ENCODE assay signal across 17 cellular contexts in the genomic region with DNA sequence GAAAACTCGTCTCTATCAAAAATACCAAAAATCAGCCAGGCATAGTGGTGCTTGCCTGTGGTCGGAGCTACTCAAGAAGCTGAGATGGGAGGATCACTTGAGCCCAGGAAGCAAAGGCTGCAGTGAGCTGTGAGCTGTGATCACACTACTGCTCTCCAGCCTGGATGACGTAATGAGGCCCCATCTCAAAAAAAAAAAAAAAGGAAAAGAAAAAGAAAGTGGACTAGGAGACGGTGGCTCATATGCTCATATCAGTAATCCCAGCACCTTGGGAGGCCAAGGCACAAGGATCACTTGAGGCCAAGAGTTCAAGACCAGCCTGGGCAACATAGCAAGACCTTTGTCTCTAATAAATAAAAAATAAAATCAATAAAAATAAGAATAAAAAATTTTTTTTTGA. TPM values are rescaled to one million over a fixed set of nuclear protein-coding genes. Genes with fewer than 3 reads are reported as not detected.
DNase-seq lines count a peak whose midpoint lies in the region; ATAC-seq and TF ChIP-seq lines count a peak whose summit lies in the region.
"Had no signal": no experiment of that assay in that cellular context is flagged by ENCODE, and none has a peak within 500 bp of the region (broad histone marks: within the 10 kb centered on the region; RNA-seq: fewer than 3 reads in every experiment).

No MANE protein-coding gene starts in this region.

- ATAC-seq in omental fat pad (ENCODE audit: low FRiP score) = no peak
- no peak for ATAC-seq in GM21528 (IDR thresholded peaks at IDR 0.05; ENCODE audit: low FRiP score, unreplicated experiment)
- ATAC-seq: effector memory CD8-positive, alpha-beta T cell; mucosa of descending colon had no signal

- no peak overlapping the region for H3K27ac Mint-ChIP-seq in HFFc6
- H3K27ac Mint-ChIP-seq: effector memory CD8-positive, alpha-beta T cell; stimulated activated naive CD8-positive, alpha-beta T cell treated with anti-CD3 and anti-CD28 coated beads, Interleukin-15, Interleukin-2, amounts not matched to agents 100 ng/mL and 50 ng/mL, for 24 hours had no signal

- DNase-seq in ACHN (peak; percentile 61), HFFc6 (peak; percentile 8), RPMI7951 (ENCODE audit: low read depth) (peak; percentile 24), fibroblast of peridontal ligament (ENCODE audit: extremely low read depth) (peak; percentile 64), omental fat pad (ENCODE audit: low spot score) (no peak), transverse colon (no peak), SHP77 (lab: John Stamatoyannopoulos, UW) (no peak)
- DNase-seq: COR-L47; effector memory CD8-positive, alpha-beta T cell; H7; mucosa of descending colon; NCI-H2029; ovary had no signal

- no peaks in the 10 kb centered on the region for H3K9me3 Mint-ChIP-seq in HFFc6
- H3K9me3 Mint-ChIP-seq: effector memory CD8-positive, alpha-beta T cell; stimulated activated naive CD8-positive, alpha-beta T cell treated with anti-CD3 and anti-CD28 coated beads, Interleukin-15, Interleukin-2, amounts not matched to agents 100 ng/mL and 50 ng/mL, for 24 hours had no signal

- TF ChIP-seq EP300 in transverse colon (IDR thresholded peaks at IDR 0.05; ENCODE audit: low read depth) = no peak

- H3K4me3 Mint-ChIP-seq in HFFc6 = no peak overlapping the region
- H3K4me3 Mint-ChIP-seq: effector memory CD8-positive, alpha-beta T cell; stimulated activated naive CD8-positive, alpha-beta T cell treated with anti-CD3 and anti-CD28 coated beads, Interleukin-15, Interleukin-2, amounts not matched to agents 100 ng/mL and 50 ng/mL, for 24 hours had no signal

- H3K27me3 ChIP-seq in transverse colon = no peaks in the 10 kb centered on the region
- H3K27me3 ChIP-seq: breast epithelium, ovary had no signal

- peaks cover 7% of the 10 kb centered on the region for H3K4me1 Mint-ChIP-seq in HFFc6 (ENCODE audit: low read depth)

- H3K27ac ChIP-seq in transverse colon = no peak overlapping the region
- H3K27ac ChIP-seq: breast epithelium, ovary, SK-N-MC had no signal

- H3K9me3 ChIP-seq in transverse colon = no peaks in the 10 kb centered on the region
- H3K9me3 ChIP-seq: breast epithelium, mucosa of descending colon, ovary had no signal

- no peaks in the 10 kb centered on the region; the same call in 1 of the 2 replicates for H3K27me3 Mint-ChIP-seq in HFFc6 (ENCODE audit: insufficient read depth)
- H3K27me3 Mint-ChIP-seq: effector memory CD8-positive, alpha-beta T cell; stimulated activated naive CD8-positive, alpha-beta T cell treated with anti-CD3 and anti-CD28 coated beads, Interleukin-15, Interleukin-2, amounts not matched to agents 100 ng/mL and 50 ng/mL, for 24 hours had no signal

- TF ChIP-seq CTCF in HFFc6 (IDR thresholded peaks at IDR 0.05) (no peak), omental fat pad (IDR thresholded peaks at IDR 0.05) (no peak), transverse colon (IDR thresholded peaks at IDR 0.05) (no peak)

- no peak overlapping the region for H3K4me3 ChIP-seq in transverse colon
- H3K4me3 ChIP-seq: breast epithelium, mucosa of descending colon, ovary, SK-N-MC had no signal

- no peaks in the 10 kb centered on the region for H3K36me3 Mint-ChIP-seq in HFFc6 (ENCODE audit: low read depth)

- TF ChIP-seq POLR2A in transverse colon (IDR thresholded peaks at IDR 0.05) = no peak

- intact Hi-C loops in transverse colon (cut with DNase I; ENCODE audit: low total_unique reads) = no loop called here

- H3K4me1 ChIP-seq in transverse colon = no peaks in the 10 kb centered on the region
- H3K4me1 ChIP-seq: breast epithelium had no signal

- 60 to 80% methylated on average over 4 of the region's 4 CpGs for WGBS in transverse colon (ENCODE audit: low coverage in 1 of 2), 2 donors

- in situ Hi-C loops in ACHN (cut with HindIII; ENCODE audit: low pct_ligation_motif_present, low pct_unique_long_range_greater_than_20kb, low sequenced_read_pairs) (no loop called here), transverse colon (cut with MboI; ENCODE audit: low pct_ligation_motif_present in 1 of 4, low pct_unique_long_range_greater_than_20kb in 1 of 4, low sequenced_read_pairs in 3 of 4) (loop anchor here in 1 of 4 donors (25.0 kb wide), 1 partner anchor 229 kb away; a partner anchor contains a TSS)

- H3K36me3 ChIP-seq in transverse colon = no peaks in the 10 kb centered on the region
- H3K36me3 ChIP-seq: breast epithelium, ovary had no signal

RNA-seq across cellular contexts. Expression of a gene that starts 8.8 kb away (rescaled TPM):
- 100 to 1,000 TPM; 398 to 555 (median 512) TPM for total RNA-seq in HFFc6 (2021; fragmentation: NEBNext Ultra II Directional; extraction: Animal tissue kit (Norgen Biotek cat#: 25700))
- total RNA-seq in RPMI7951 (2014; rRNA removed; shearing (Covaris generic)) = 128 and 141 TPM in 2 replicates
- total RNA-seq in omental fat pad (10 to 100 TPM; 53.3 to 62.9 (median 60.1) TPM), transverse colon (10 to 100 TPM in 3 of 4 donors, 1 to 10 TPM in 1; 6.4 to 56.5 (median 47.9) TPM)

RNA-seq across cellular contexts. Expression of a gene that starts 13.9 kb away (rescaled TPM):
- 10 to 100 TPM; 38.0 to 47.8 (median 43.1) TPM for total RNA-seq in HFFc6 (2021; fragmentation: NEBNext Ultra II Directional; extraction: Animal tissue kit (Norgen Biotek cat#: 25700))
- total RNA-seq in RPMI7951 (2014; rRNA removed; shearing (Covaris generic)) = 58.0 and 62.7 TPM in 2 replicates
- total RNA-seq in omental fat pad (10 to 100 TPM; 17.4 to 51.2 (median 34.8) TPM), transverse colon (100 to 1,000 TPM in 1 of 4 donors, 10 to 100 TPM in 3; 13.1 to 204 (median 31.8) TPM)

RNA-seq across cellular contexts. Expression of a gene that starts 37.3 kb away (rescaled TPM):
- total RNA-seq in HFFc6 (2021; fragmentation: NEBNext Ultra II Directional; extraction: Animal tissue kit (Norgen Biotek cat#: 25700)) = 100 to 1,000 TPM; 236 to 276 (median 265) TPM
- total RNA-seq in RPMI7951 (2014; rRNA removed; shearing (Covaris generic)) = 281 and 336 TPM in 2 replicates
- total RNA-seq in omental fat pad = 10 to 100 TPM; 18.8 to 45.9 (median 31.7) TPM
- 100 to 1,000 TPM in 3 of 4 donors, 10 to 100 TPM in 1; 61.7 to 293 (median 219) TPM for total RNA-seq in transverse colon

Comparison
In these comparisons a context has a peak if more than half of its experiments do, and no peak if none do; other contexts are left out.
1. DNase-seq: peak in ACHN (single experiment), HFFc6 (single experiment), RPMI7951 (single experiment) and fibroblast of peridontal ligament (single experiment); none in omental fat pad (single experiment), transverse colon (single experiment) and SHP77 (0 of 2).